8 cellular contexts compared by ENCODE assay signal in genomic region chr12:92503977-92504966, GRCh38.
DNase-seq lines count a peak whose midpoint lies in the region; TF ChIP-seq lines count a peak whose summit lies in the region.

No MANE protein-coding gene starts in this region.

- no peaks in the 10 kb centered on the region for H3K9me3 ChIP-seq in thyroid gland

- WGBS in thyroid gland, 2 donors: 63 to 65% methylated on average over 12 of the region's 12 CpGs

- H3K4me1 Mint-ChIP-seq in activated T-cell treated with anti-CD3 and anti-CD28 coated beads, Interleukin-2, amount 50 U/mL, for 24 hours (ENCODE audit: low read depth): peaks cover 64% of the 10 kb centered on the region
- H3K4me1 Mint-ChIP-seq in activated naive CD8-positive, alpha-beta T cell treated with anti-CD3 and anti-CD28 coated beads for 36 hours: peaks cover 48% of the 10 kb centered on the region

- no peaks in the 10 kb centered on the region for H3K36me3 Mint-ChIP-seq in activated T-cell treated with anti-CD3 and anti-CD28 coated beads, Interleukin-2, amount 50 U/mL, for 24 hours (ENCODE audit: low read depth)
- H3K36me3 Mint-ChIP-seq in activated naive CD8-positive, alpha-beta T cell treated with anti-CD3 and anti-CD28 coated beads for 36 hours: peaks cover 10% of the 10 kb centered on the region

- no peak for TF ChIP-seq POLR2A in thyroid gland (IDR thresholded peaks at IDR 0.05)

- H3K4me1 ChIP-seq in thyroid gland: peaks cover 44 to 48% of the 10 kb centered on the region in 2 donors

- no peaks in the 10 kb centered on the region for H3K27me3 ChIP-seq in thyroid gland

- no peak for DNase-seq in activated T-cell treated with anti-CD3 and anti-CD28 coated beads, Interleukin-2, amount 50 U/mL, for 24 hours
- no peak for DNase-seq in activated T-cell treated with anti-CD3 and anti-CD28 coated beads, Interleukin-2, amount 50 U/mL, for 48 hours
- DNase-seq in activated naive CD8-positive, alpha-beta T cell treated with anti-CD3 and anti-CD28 coated beads for 36 hours: no peak
- peak; percentile 65 for DNase-seq in medulla oblongata (ENCODE audit: extremely low spot score)
- DNase-seq in thyroid gland: peak; percentile 52 to 78
- DNase-seq in RPMI8226: no peak
- DNase-seq in hepatic stellate cell (ENCODE audit: low spot score): no peak
- DNase-seq in NCI-H226: no peak

- no peaks in the 10 kb centered on the region for H3K36me3 ChIP-seq in thyroid gland

- no peaks in the 10 kb centered on the region for H3K27me3 Mint-ChIP-seq in activated T-cell treated with anti-CD3 and anti-CD28 coated beads, Interleukin-2, amount 50 U/mL, for 24 hours
- no peaks in the 10 kb centered on the region for H3K27me3 Mint-ChIP-seq in activated naive CD8-positive, alpha-beta T cell treated with anti-CD3 and anti-CD28 coated beads for 36 hours

- intact Hi-C loops in thyroid gland (cut with DNase I): no loop called here

- peaks cover 5% of the 10 kb centered on the region for H3K9me3 Mint-ChIP-seq in activated T-cell treated with anti-CD3 and anti-CD28 coated beads, Interleukin-2, amount 50 U/mL, for 24 hours
- peaks cover 5% of the 10 kb centered on the region for H3K9me3 Mint-ChIP-seq in activated naive CD8-positive, alpha-beta T cell treated with anti-CD3 and anti-CD28 coated beads for 36 hours

- peak overlapping the region; percentile 97 for H3K27ac Mint-ChIP-seq in activated T-cell treated with anti-CD3 and anti-CD28 coated beads, Interleukin-2, amount 50 U/mL, for 24 hours
- peak overlapping the region; percentile 85 for H3K27ac Mint-ChIP-seq in activated naive CD8-positive, alpha-beta T cell treated with anti-CD3 and anti-CD28 coated beads for 36 hours

- no peak overlapping the region for H3K4me3 Mint-ChIP-seq in activated T-cell treated with anti-CD3 and anti-CD28 coated beads, Interleukin-2, amount 50 U/mL, for 24 hours
- no peak overlapping the region for H3K4me3 Mint-ChIP-seq in activated naive CD8-positive, alpha-beta T cell treated with anti-CD3 and anti-CD28 coated beads for 36 hours

- no peak overlapping the region for H3K4me3 ChIP-seq in thyroid gland (replicated peaks in 1 of 3)

- H3K27ac ChIP-seq in thyroid gland: peak overlapping the region; percentile 70 to 77 (median 72)

- TF ChIP-seq CTCF in thyroid gland (IDR thresholded peaks at IDR 0.05): no peak

Comparison
In these comparisons a context has a peak if more than half of its experiments do, and no peak if none do; other contexts are left out.
1. DNase-seq: peak in medulla oblongata (single experiment) and thyroid gland (2 of 2); none in activated T-cell treated with anti-CD3 and anti-CD28 coated beads, Interleukin-2, amount 50 U/mL, for 24 hours (single experiment), activated T-cell treated with anti-CD3 and anti-CD28 coated beads, Interleukin-2, amount 50 U/mL, for 48 hours (0 of 2), activated naive CD8-positive, alpha-beta T cell treated with anti-CD3 and anti-CD28 coated beads for 36 hours (single experiment), RPMI8226 (single experiment), hepatic stellate cell (single experiment) and NCI-H226 (single experiment).